In the genomic region with DNA sequence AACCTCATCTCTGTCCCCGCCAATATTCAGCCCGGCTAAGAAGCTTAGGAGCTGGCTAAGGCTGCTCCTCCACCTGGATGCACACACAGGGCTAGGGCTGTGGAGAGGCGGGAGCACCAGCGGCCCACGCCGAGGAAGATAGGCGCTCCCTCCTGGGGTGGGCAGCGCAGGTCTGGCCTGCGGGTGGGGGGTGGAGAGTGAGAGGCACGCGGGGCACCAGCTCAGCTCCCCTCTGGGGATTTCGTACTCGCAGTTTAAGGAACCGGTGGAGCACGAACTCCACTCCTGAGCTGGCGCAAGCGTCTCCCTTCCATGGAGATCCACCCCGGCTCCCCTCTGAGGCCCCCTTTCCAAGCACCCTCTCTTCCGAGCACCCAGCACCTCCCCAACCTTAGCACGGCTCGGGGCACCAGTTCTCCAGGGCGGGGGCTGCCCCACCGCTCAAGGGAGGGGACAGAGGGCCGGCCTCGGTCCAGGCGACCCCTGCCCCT, we compare ENCODE assay signal across 10 cellular contexts. TPM values are rescaled to one million over a fixed set of nuclear protein-coding genes. Genes with fewer than 3 reads are reported as not detected.
DNase-seq lines count a peak whose midpoint lies in the region; ATAC-seq and TF ChIP-seq lines count a peak whose summit lies in the region.
"Had no signal": no experiment of that assay in that cellular context is flagged by ENCODE, and none has a peak within 500 bp of the region (broad histone marks: within the 10 kb centered on the region; RNA-seq: fewer than 3 reads in every experiment).

No MANE protein-coding gene starts in this region.

- H2BK15ac ChIP-seq in neuronal stem cell (ENCODE audit: low read length) = peak overlapping the region; percentile 93

- H3K27me3 Mint-ChIP-seq in naive thymus-derived CD8-positive, alpha-beta T cell = peaks cover 32 to 80% (median 46%) of the 10 kb centered on the region in 5 donors

- no peaks in the 10 kb centered on the region for H3K9me3 ChIP-seq in BLaER1 treated with 17β-estradiol and CSF1 and Interleukin-3, amounts not matched to agents 10 nM and 100 nM (replicated peaks in 1 of 11)
- H3K9me3 ChIP-seq in fibroblast of lung (ENCODE audit: control insufficient read depth, insufficient read depth, low read depth, low read length) = no peaks in the 10 kb centered on the region
- no peaks in the 10 kb centered on the region for H3K9me3 ChIP-seq in neuronal stem cell (replicated peaks in 1 of 2; ENCODE audit: control insufficient read depth in 2 of 2, insufficient read depth in 1 of 2, low read depth in 1 of 2, low read length in 2 of 2)

- H3K27ac ChIP-seq in BLaER1 treated with 17β-estradiol and CSF1 and Interleukin-3, amounts not matched to agents 10 nM and 100 nM = no peak overlapping the region
- H3K27ac ChIP-seq in fibroblast of lung (ENCODE audit: insufficient read depth, low read length) (no peak overlapping the region), neuronal stem cell (replicated peaks; ENCODE audit: low read length) (peak overlapping the region; percentile 71)

- peak overlapping the region; percentile 98 for H3K18ac ChIP-seq in neuronal stem cell (ENCODE audit: low read length)

- no peaks in the 10 kb centered on the region for H3K79me2 ChIP-seq in fibroblast of lung (ENCODE audit: control insufficient read depth, insufficient read depth, low read length)

- TF ChIP-seq CTCF in fibroblast of lung (conservative IDR thresholded peaks at IDR 0.05 in 1 of 2, IDR thresholded peaks at IDR 0.05 in 1 of 2; ENCODE audit: low read depth in 1 of 2, low read length in 2 of 2) = no peak

- peak overlapping the region; percentile 75 for H2BK120ac ChIP-seq in neuronal stem cell (ENCODE audit: low read depth, low read length)

- H3K27ac Mint-ChIP-seq in naive thymus-derived CD8-positive, alpha-beta T cell = no peak overlapping the region

- H3K14ac ChIP-seq in neuronal stem cell (ENCODE audit: low read length) = no peak overlapping the region

- H3K4me1 Mint-ChIP-seq in naive thymus-derived CD8-positive, alpha-beta T cell = peaks cover 0 to 8% (median 3%) of the 10 kb centered on the region in 4 donors

- no peak overlapping the region for H4K8ac ChIP-seq in neuronal stem cell (ENCODE audit: low read depth, low read length)

- H3K4ac ChIP-seq in neuronal stem cell (ENCODE audit: low read length) = no peak overlapping the region

- WGBS in neuronal stem cell (ENCODE audit: extremely low coverage in 2 of 2, insufficient read length in 2 of 2, insufficient replicate concordance in 1 of 2), 2 donors = no CpG with 5 or more reads among the region's 26 CpGs

- H3K79me1 ChIP-seq in neuronal stem cell (ENCODE audit: low read depth, low read length) = no peaks in the 10 kb centered on the region

- H2BK5ac ChIP-seq in neuronal stem cell (ENCODE audit: low read length) = peak overlapping the region; percentile 97

- H3K23ac ChIP-seq in neuronal stem cell (ENCODE audit: low read depth, low read length, poor library complexity) = peak overlapping the region; percentile 50

- H3K36me3 Mint-ChIP-seq in naive thymus-derived CD8-positive, alpha-beta T cell = no peaks in the 10 kb centered on the region

- H3K4me3 ChIP-seq in BLaER1 treated with 17β-estradiol and CSF1 and Interleukin-3, amounts not matched to agents 10 nM and 100 nM = peak overlapping the region; percentile 38 to 68 (median 57)
- peak overlapping the region in 2 of 4 experiments; percentile 51 to 61 for H3K4me3 ChIP-seq in fibroblast of lung (replicated peaks in 1 of 4; ENCODE audit: control extremely low read depth in 1 of 4, insufficient read depth in 1 of 4, low read depth in 3 of 4, low read length in 4 of 4)
- H3K4me3 ChIP-seq in neuronal stem cell (ENCODE audit: low read length in 2 of 2) = peak overlapping the region; percentile 61 to 92

- ATAC-seq in HG03457 (IDR thresholded peaks at IDR 0.05; ENCODE audit: unreplicated experiment) = no peak
- ATAC-seq in HG03097 (IDR thresholded peaks at IDR 0.05; ENCODE audit: low FRiP score, unreplicated experiment) = no peak
- ATAC-seq in naive thymus-derived CD8-positive, alpha-beta T cell = no peak

- POLR2A ChIA-PET in naive thymus-derived CD8-positive, alpha-beta T cell (lab: Charles Lee) = no interaction called here

- H3K9me3 Mint-ChIP-seq in naive thymus-derived CD8-positive, alpha-beta T cell = peaks cover 0 to 2% (median 0%) of the 10 kb centered on the region in 9 donors

- DNase-seq in NCI-H146 (lab: John Stamatoyannopoulos, UW) = peak; percentile 64
- no peak for DNase-seq in fibroblast of lung (ENCODE audit: low read depth in 2 of 2)
- no peak for DNase-seq in neuronal stem cell (ENCODE audit: low spot score)
- DNase-seq in NCI-H524 treated with DMSO at 0.1 percent for 48 hours (lab: John Stamatoyannopoulos, UW) = no peak
- DNase-seq in naive thymus-derived CD8-positive, alpha-beta T cell = no peak
- DNase-seq: activated CD4-positive, alpha-beta T cell treated with anti-CD3 and anti-CD28 coated beads for 1 hour; dermis blood vessel endothelial cell had no signal

- H3K4me2 ChIP-seq in BLaER1 treated with 17β-estradiol and CSF1 and Interleukin-3, amounts not matched to agents 10 nM and 100 nM = peak overlapping the region; percentile 72 to 93 (median 85)
- peak overlapping the region; percentile 82 for H3K4me2 ChIP-seq in fibroblast of lung (ENCODE audit: extremely low read depth, insufficient read depth, low read length)
- H3K4me2 ChIP-seq in neuronal stem cell (ENCODE audit: insufficient read depth, low read length, poor library complexity, severe bottlenecking) = peak overlapping the region; percentile 86

- no peak overlapping the region for H3K4me3 Mint-ChIP-seq in naive thymus-derived CD8-positive, alpha-beta T cell

- H2AK5ac ChIP-seq in neuronal stem cell (ENCODE audit: low read depth, low read length) = peak overlapping the region; percentile 77

- H4K20me1 ChIP-seq in BLaER1 treated with 17β-estradiol and CSF1 and Interleukin-3, amounts not matched to agents 10 nM and 100 nM = peaks cover 0 to 23% (median 0%) of the 10 kb centered on the region in 11 experiments; a peak in 7 of 22 replicates
- no peaks in the 10 kb centered on the region for H4K20me1 ChIP-seq in fibroblast of lung (ENCODE audit: control insufficient read depth, extremely low read depth, insufficient read depth, low read length)

- peak overlapping the region in 2 of 11 experiments; percentile 26 to 56; a peak in 2 of 22 replicates for H3K9ac ChIP-seq in BLaER1 treated with 17β-estradiol and CSF1 and Interleukin-3, amounts not matched to agents 10 nM and 100 nM
- H3K9ac ChIP-seq in fibroblast of lung (ENCODE audit: insufficient read depth, low read length) = no peak overlapping the region
- peak overlapping the region; percentile 86 for H3K9ac ChIP-seq in neuronal stem cell (ENCODE audit: low read depth, low read length, poor library complexity)

- no peaks in the 10 kb centered on the region for H3K36me3 ChIP-seq in BLaER1 treated with 17β-estradiol and CSF1 and Interleukin-3, amounts not matched to agents 10 nM and 100 nM
- no peaks in the 10 kb centered on the region for H3K36me3 ChIP-seq in fibroblast of lung (ENCODE audit: control insufficient read depth, insufficient read depth, low read length)
- peaks cover 0 to 7% of the 10 kb centered on the region in 2 donors for H3K36me3 ChIP-seq in neuronal stem cell (replicated peaks in 1 of 2; ENCODE audit: control insufficient read depth in 2 of 2, insufficient read depth in 2 of 2, low read length in 2 of 2)

- H2AFZ ChIP-seq in fibroblast of lung (ENCODE audit: low read length) (no peak overlapping the region), neuronal stem cell (ENCODE audit: low read length) (peak overlapping the region; percentile 88)

- peaks cover 45 to 61% (median 54%) of the 10 kb centered on the region in 11 experiments for H3K27me3 ChIP-seq in BLaER1 treated with 17β-estradiol and CSF1 and Interleukin-3, amounts not matched to agents 10 nM and 100 nM
- H3K27me3 ChIP-seq in fibroblast of lung (ENCODE audit: control insufficient read depth, insufficient read depth, low read length) (peaks cover 15% of the 10 kb centered on the region), neuronal stem cell (ENCODE audit: control insufficient read depth in 3 of 3, insufficient read depth in 3 of 3, low read depth in 1 of 3, low read length in 3 of 3) (no peaks in the 10 kb centered on the region)

- no peak overlapping the region for H4K91ac ChIP-seq in neuronal stem cell (ENCODE audit: low read depth, low read length, poor library complexity)

- H2BK12ac ChIP-seq in neuronal stem cell (ENCODE audit: low read length) = no peak overlapping the region

- H3K4me1 ChIP-seq in BLaER1 treated with 17β-estradiol and CSF1 and Interleukin-3, amounts not matched to agents 10 nM and 100 nM = peaks cover 7 to 27% (median 25%) of the 10 kb centered on the region in 10 experiments; a peak in 17 of 20 replicates
- H3K4me1 ChIP-seq in fibroblast of lung (ENCODE audit: control insufficient read depth, extremely low read depth, insufficient read depth, low read length) = no peaks in the 10 kb centered on the region
- peaks cover 27 to 32% of the 10 kb centered on the region in 2 donors for H3K4me1 ChIP-seq in neuronal stem cell (ENCODE audit: control insufficient read depth in 2 of 2, insufficient read depth in 1 of 2, low read depth in 1 of 2, low read length in 2 of 2)

RNA-seq across cellular contexts. Expression of gene KAZN, which starts 0.4 kb away (rescaled TPM):
- total RNA-seq in fibroblast of lung = 4.6 and 5.0 TPM in 2 replicates
- polyA plus RNA-seq in fibroblast of lung = 2.4 and 3.4 TPM in 2 replicates
- 7.6 and 12.8 TPM in 2 replicates for polyA plus RNA-seq in fibroblast of lung (2012)
- polyA minus RNA-seq in fibroblast of lung (ENCODE audit: low replicate concordance) = 5.8 and 11.6 TPM in 2 replicates
- 10.4 TPM for polyA plus RNA-seq in neuronal stem cell (2013, experiment 1 of 2)
- polyA plus RNA-seq in neuronal stem cell (2013, experiment 2 of 2) = 11.4 TPM
- total RNA-seq in naive thymus-derived CD8-positive, alpha-beta T cell = under 1 TPM; 0.18 to 0.63 TPM
- under 1 TPM in 2 of 3 donors, not detected in 1; 0.02 to 0.06 TPM for polyA plus RNA-seq in naive thymus-derived CD8-positive, alpha-beta T cell
